ENCODE assay signal across 10 cellular contexts in genomic region chr7:875051-875450, GRCh38. TPM values are rescaled to one million over a fixed set of nuclear protein-coding genes. Genes with fewer than 3 reads are reported as not detected.
DNase-seq lines count a peak whose midpoint lies in the region; ATAC-seq and TF ChIP-seq lines count a peak whose summit lies in the region.
"Had no signal": no experiment of that assay in that cellular context is flagged by ENCODE, and none has a peak within 500 bp of the region (broad histone marks: within the 10 kb centered on the region; RNA-seq: fewer than 3 reads in every experiment).

No MANE protein-coding gene starts in this region.

- H3K4me1 ChIP-seq in OCI-LY7 (ENCODE audit: insufficient read depth, low read length, poor library complexity, severe bottlenecking) (peaks cover 38% of the 10 kb centered on the region), left lung (peaks cover 12 to 50% of the 10 kb centered on the region in 2 donors), suprapubic skin (peaks cover 56% of the 10 kb centered on the region)

- H3K9me3 ChIP-seq in OCI-LY7 (ENCODE audit: low read length) (no peaks in the 10 kb centered on the region), left lung (no peaks in the 10 kb centered on the region), suprapubic skin (no peaks in the 10 kb centered on the region)

- TF ChIP-seq CTCF in OCI-LY7 (conservative IDR thresholded peaks at IDR 0.05; ENCODE audit: low read length) (no peak), left lung (IDR thresholded peaks at IDR 0.05) (no peak), suprapubic skin (IDR thresholded peaks at IDR 0.05) (no peak), natural killer cell (IDR thresholded peaks at IDR 0.05) (no peak)

- H2AFZ ChIP-seq in OCI-LY7 (ENCODE audit: low read length), result no peak overlapping the region; the same call in 1 of the 2 replicates

- peaks cover 13% of the 10 kb centered on the region for H4K20me1 ChIP-seq in OCI-LY7 (ENCODE audit: insufficient read depth, low read length)

- H3K27ac ChIP-seq in OCI-LY7 (ENCODE audit: low read depth, low read length, poor library complexity, severe bottlenecking), result peak overlapping the region; percentile 77
- H3K27ac ChIP-seq in left lung, result peak overlapping the region; percentile 78 to 79
- H3K27ac ChIP-seq in suprapubic skin, result peak overlapping the region; percentile 93

- H3K27ac Mint-ChIP-seq in natural killer cell, result no peak overlapping the region
- H3K27ac Mint-ChIP-seq: activated T-helper 2 cell treated with anti-CD3 and anti-CD28 coated beads, Interferon-gamma antibody, Interleukin-2, Interleukin-4, amounts not matched to agents 10 μg/mL and 5 μg/mL and 100 μg/mL, durations not matched to agents 14 hours and 24 hours and 36 hours had no signal

- H3K4me3 Mint-ChIP-seq in natural killer cell, result no peak overlapping the region

- no peaks in the 10 kb centered on the region for H3K9me2 ChIP-seq in OCI-LY7 (ENCODE audit: insufficient read depth, low read length)

- no peak for TF ChIP-seq POLR2A in suprapubic skin (IDR thresholded peaks at IDR 0.05)

- POLR2A ChIA-PET in OCI-LY7 (lab: Charles Lee), result no interaction called here

- no peaks in the 10 kb centered on the region for H3K27me3 ChIP-seq in left lung
- H3K27me3 ChIP-seq in suprapubic skin, result no peaks in the 10 kb centered on the region

- peak overlapping the region; percentile 61 for H3K4me2 ChIP-seq in OCI-LY7 (ENCODE audit: low read length)

- no peaks in the 10 kb centered on the region for H3K9me3 Mint-ChIP-seq in natural killer cell
- H3K9me3 Mint-ChIP-seq: activated T-helper 2 cell treated with anti-CD3 and anti-CD28 coated beads, Interferon-gamma antibody, Interleukin-2, Interleukin-4, amounts not matched to agents 10 μg/mL and 5 μg/mL and 100 μg/mL, durations not matched to agents 14 hours and 24 hours and 36 hours had no signal

- intact Hi-C loops in OCI-LY7 (cut with micrococcal nuclease; ENCODE audit: unreplicated experiment), result no loop called here
- intact Hi-C loops in left lung (cut with DNase I), result no loop called here
- intact Hi-C loops in natural killer cell (cut with micrococcal nuclease), result no loop called here

- 69% methylated on average over 7 of the region's 7 CpGs for WGBS in suprapubic skin

- CTCF ChIA-PET in OCI-LY7 (lab: Charles Lee; ENCODE audit: unreplicated experiment), result no interaction called here

- H3K36me3 ChIP-seq in OCI-LY7 (ENCODE audit: insufficient read depth, low read length) (peaks cover 54% of the 10 kb centered on the region), left lung (peaks cover 0 to 38% of the 10 kb centered on the region in 2 donors), suprapubic skin (peaks cover 32% of the 10 kb centered on the region)

- DNase-seq in NCI-H748 (lab: John Stamatoyannopoulos, UW; ENCODE audit: unreplicated experiment), result peak; percentile 32
- no peak for DNase-seq in NCI-H748 treated with DMSO at 0.1 percent for 48 hours (lab: John Stamatoyannopoulos, UW)
- DNase-seq in OCI-LY7 (ENCODE audit: low spot score), result peak; percentile 68
- DNase-seq in left lung, result no peak
- DNase-seq in suprapubic skin (ENCODE audit: low spot score in 2 of 2), result no peak
- DNase-seq in natural killer cell, result no peak
- DNase-seq in NCI-H226, result no peak
- DNase-seq: left cardiac atrium had no signal

- TF ChIP-seq EP300 in suprapubic skin (IDR thresholded peaks at IDR 0.05), result no peak

- ATAC-seq in left lung, result no peak
- no peak for ATAC-seq in natural killer cell
- ATAC-seq in HG03196 (IDR thresholded peaks at IDR 0.05; ENCODE audit: unreplicated experiment), result no peak
- ATAC-seq: left cardiac atrium had no signal

- no peaks in the 10 kb centered on the region for H3K27me3 Mint-ChIP-seq in natural killer cell (ENCODE audit: low read depth in 2 of 2)

- BruUV-seq in OCI-LY7 (replicated peaks; lab: Mats Ljungman, UMichigan), result no TSS peak

- peaks cover 32% of the 10 kb centered on the region for H3K79me2 ChIP-seq in OCI-LY7 (ENCODE audit: insufficient read depth, low read depth, low read length)

- peaks cover 19 to 23% of the 10 kb centered on the region in 2 donors for H3K4me1 Mint-ChIP-seq in natural killer cell

- H3K4me3 ChIP-seq in OCI-LY7 (ENCODE audit: low read depth, low read length, poor library complexity, severe bottlenecking) (peak overlapping the region; percentile 50), left lung (no peak overlapping the region), suprapubic skin (no peak overlapping the region)

- no peaks in the 10 kb centered on the region for H3K36me3 Mint-ChIP-seq in natural killer cell

RNA-seq across cellular contexts. Expression of gene GET4, which starts 1.3 kb away (rescaled TPM):
- total RNA-seq in OCI-LY7 (2014; rRNA removed; shearing (Covaris generic)), result 46.3 and 54.4 TPM in 2 replicates
- total RNA-seq in OCI-LY7 (2022), result 51.1 and 54.5 TPM in 2 replicates
- total RNA-seq in left lung, result 10 to 100 TPM; 30.1 to 31.6 TPM
- total RNA-seq in suprapubic skin, result 10 to 100 TPM; 27.7 to 58.2 (median 47.8) TPM
- 10 to 100 TPM; 69.3 to 81.6 (median 73.2) TPM for total RNA-seq in natural killer cell

RNA-seq across cellular contexts. Expression of gene SUN1, which starts 42.8 kb away (rescaled TPM):
- total RNA-seq in OCI-LY7 (2014; rRNA removed; shearing (Covaris generic)), result 78.5 and 105 TPM in 2 replicates
- total RNA-seq in OCI-LY7 (2022) (83.4 and 84.2 TPM in 2 replicates), left lung (100 to 1,000 TPM; 101 to 109 TPM), suprapubic skin (100 to 1,000 TPM; 225 to 475 (median 263) TPM), natural killer cell (10 to 100 TPM; 40.2 to 63.5 (median 48.0) TPM)

Comparison
In these comparisons a context has a peak if more than half of its experiments do, and no peak if none do; other contexts are left out.
1. DNase-seq: peak in NCI-H748 (single experiment) and OCI-LY7 (single experiment); none in NCI-H748 treated with DMSO at 0.1 percent for 48 hours (single experiment), left lung (0 of 2), suprapubic skin (0 of 2), natural killer cell (single experiment) and NCI-H226 (single experiment).
2. Peak in every context shown above with its lines, with median percentiles within 50 percentile points of each other: H3K27ac ChIP-seq.